ENCODE assay signal across 10 cellular contexts in the genomic region with DNA sequence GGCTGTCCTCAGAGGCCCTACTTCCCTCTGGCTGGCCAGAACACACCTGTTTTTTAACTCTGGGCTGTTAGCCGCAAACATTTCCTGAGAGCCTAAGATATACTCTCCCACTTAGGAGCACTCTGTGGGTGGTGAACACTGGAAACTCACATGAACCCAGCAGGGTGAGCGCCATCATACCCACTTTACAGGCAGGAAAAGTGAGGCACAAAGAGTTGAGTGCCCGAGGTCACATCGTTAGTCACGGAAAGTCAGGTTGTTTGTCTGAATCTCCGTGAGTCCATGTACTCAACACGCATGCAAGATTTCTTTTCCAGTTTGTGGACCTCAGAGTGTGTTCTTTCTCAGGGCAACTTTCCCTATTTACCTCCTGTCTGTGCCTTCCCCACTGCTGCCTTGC. TPM values are rescaled to one million over a fixed set of nuclear protein-coding genes. Genes with fewer than 3 reads are reported as not detected.
DNase-seq lines count a peak whose midpoint lies in the region; ATAC-seq and TF ChIP-seq lines count a peak whose summit lies in the region.
"Had no signal": no experiment of that assay in that cellular context is flagged by ENCODE, and none has a peak within 500 bp of the region (broad histone marks: within the 10 kb centered on the region; RNA-seq: fewer than 3 reads in every experiment).

No MANE protein-coding gene starts in this region.

- intact Hi-C loops in left ventricle myocardium inferior (cut with micrococcal nuclease) (no loop called here), Right ventricle myocardium superior (cut with DNase I) (loop anchor here (10.0 kb wide), 1 partner anchor 153 kb away; the partner anchor contains the start of gene SYNGAP1), upper lobe of right lung (cut with DNase I) (no loop called here)

- no peak overlapping the region for H3K18ac ChIP-seq in mesenchymal stem cell (ENCODE audit: low read depth in 1 of 2, low read length in 2 of 2)

- no peak overlapping the region for H2AFZ ChIP-seq in mesenchymal stem cell (ENCODE audit: low read depth, low read length)

- H2BK15ac ChIP-seq in mesenchymal stem cell (ENCODE audit: low read depth, poor library complexity, severe bottlenecking), result no peak overlapping the region

- H3K4ac ChIP-seq in mesenchymal stem cell (ENCODE audit: low read depth in 1 of 2, low read length in 2 of 2), result no peak overlapping the region

- peak overlapping the region; percentile 98 for H3K27ac Mint-ChIP-seq in activated naive CD4-positive, alpha-beta T cell treated with anti-CD3 and anti-CD28 coated beads, Interleukin-2, amount 50 U/mL, for 24 hours

- H3K9me3 ChIP-seq in left ventricle myocardium inferior (replicated peaks) (no peaks in the 10 kb centered on the region), mesenchymal stem cell (ENCODE audit: control insufficient read depth, low read length) (no peaks in the 10 kb centered on the region), upper lobe of right lung (no peaks in the 10 kb centered on the region)

- H4K8ac ChIP-seq in mesenchymal stem cell (ENCODE audit: low read length), result peak overlapping the region; percentile 65

- H4K91ac ChIP-seq in mesenchymal stem cell (ENCODE audit: low read length), result no peak overlapping the region

- TF ChIP-seq CTCF in left ventricle myocardium inferior (IDR thresholded peaks at IDR 0.05; ENCODE audit: borderline replicate concordance) (no peak), upper lobe of right lung (IDR thresholded peaks at IDR 0.05) (no peak)

- H3K4me3 ChIP-seq in left ventricle myocardium inferior (peak overlapping the region; percentile 97), mesenchymal stem cell (ENCODE audit: insufficient read depth in 1 of 2, low read depth in 1 of 2, low read length in 2 of 2) (peak overlapping the region in 1 of 2 experiments; percentile 91), upper lobe of right lung (peak overlapping the region; percentile 94)

- H3K36me3 ChIP-seq in left ventricle myocardium inferior (peaks cover 41% of the 10 kb centered on the region), mesenchymal stem cell (ENCODE audit: control insufficient read depth in 1 of 2, insufficient read depth in 2 of 2, low read depth in 1 of 2, low read length in 2 of 2) (peaks cover 44 to 47% of the 10 kb centered on the region in 2 experiments), upper lobe of right lung (peaks cover 41% of the 10 kb centered on the region)

- H3K9ac ChIP-seq in mesenchymal stem cell (ENCODE audit: low read length), result peak overlapping the region; percentile 91

- no peaks in the 10 kb centered on the region for H3K27me3 Mint-ChIP-seq in activated naive CD4-positive, alpha-beta T cell treated with anti-CD3 and anti-CD28 coated beads, Interleukin-2, amount 50 U/mL, for 24 hours

- peaks cover 7% of the 10 kb centered on the region for H3K36me3 Mint-ChIP-seq in activated naive CD4-positive, alpha-beta T cell treated with anti-CD3 and anti-CD28 coated beads, Interleukin-2, amount 50 U/mL, for 24 hours

- no peak overlapping the region for H2AK5ac ChIP-seq in mesenchymal stem cell (ENCODE audit: low read length, severe bottlenecking)

- H3K4me2 ChIP-seq in mesenchymal stem cell (ENCODE audit: low read length, poor library complexity, severe bottlenecking), result no peak overlapping the region

- ATAC-seq in Right ventricle myocardium superior (ENCODE audit: poor library complexity), result no peak
- no peak for ATAC-seq in upper lobe of right lung
- ATAC-seq: Right ventricle myocardium inferior had no signal

- H3K79me1 ChIP-seq in mesenchymal stem cell (replicated peaks; ENCODE audit: low read length, poor library complexity, severe bottlenecking), result peaks cover 23% of the 10 kb centered on the region

- H3K27me3 ChIP-seq in left ventricle myocardium inferior (ENCODE audit: low read depth), result no peaks in the 10 kb centered on the region
- no peaks in the 10 kb centered on the region for H3K27me3 ChIP-seq in mesenchymal stem cell (ENCODE audit: control insufficient read depth in 1 of 2, insufficient read depth in 1 of 2, low read length in 2 of 2)
- H3K27me3 ChIP-seq in upper lobe of right lung, result no peaks in the 10 kb centered on the region

- H3K4me3 Mint-ChIP-seq in activated naive CD4-positive, alpha-beta T cell treated with anti-CD3 and anti-CD28 coated beads, Interleukin-2, amount 50 U/mL, for 24 hours, result peak overlapping the region; percentile 97

- no peak overlapping the region for H3K23ac ChIP-seq in mesenchymal stem cell (ENCODE audit: low read length in 2 of 2)

- no peaks in the 10 kb centered on the region for H3K9me3 Mint-ChIP-seq in activated naive CD4-positive, alpha-beta T cell treated with anti-CD3 and anti-CD28 coated beads, Interleukin-2, amount 50 U/mL, for 24 hours

- H2BK5ac ChIP-seq in mesenchymal stem cell (ENCODE audit: low read depth, low read length, poor library complexity, severe bottlenecking), result no peak overlapping the region

- no peak for DNase-seq in left ventricle myocardium inferior
- DNase-seq in Right ventricle myocardium superior, result no peak
- no peak for DNase-seq in mesenchymal stem cell
- no peak for DNase-seq in upper lobe of right lung
- no peak for DNase-seq in NCI-H2029 (lab: John Stamatoyannopoulos, UW)
- DNase-seq in Kasumi-1 (lab: John Stamatoyannopoulos, UW), result no peak
- no peak for DNase-seq in MV-4-11 (lab: John Stamatoyannopoulos, UW)
- DNase-seq: amygdala had no signal

- H3K4me1 Mint-ChIP-seq in activated naive CD4-positive, alpha-beta T cell treated with anti-CD3 and anti-CD28 coated beads, Interleukin-2, amount 50 U/mL, for 24 hours, result peaks cover 29% of the 10 kb centered on the region

- H3K27ac ChIP-seq in left ventricle myocardium inferior (replicated peaks) (peak overlapping the region; percentile 92), mesenchymal stem cell (ENCODE audit: low read length, poor library complexity, severe bottlenecking) (no peak overlapping the region), upper lobe of right lung (peak overlapping the region; percentile 27)

- H2BK12ac ChIP-seq in mesenchymal stem cell (ENCODE audit: low read length in 2 of 2), result no peak overlapping the region

- H3K4me1 ChIP-seq in left ventricle myocardium inferior (peaks cover 43% of the 10 kb centered on the region), mesenchymal stem cell (ENCODE audit: control insufficient read depth, insufficient read depth, low read depth, low read length) (peaks cover 13% of the 10 kb centered on the region), upper lobe of right lung (peaks cover 13% of the 10 kb centered on the region)

- H2BK120ac ChIP-seq in mesenchymal stem cell (ENCODE audit: low read depth, low read length), result no peak overlapping the region

- WGBS in mesenchymal stem cell, result 95% methylated on average over 7 of the region's 7 CpGs

- no peak overlapping the region for H3K14ac ChIP-seq in mesenchymal stem cell (ENCODE audit: low read length in 2 of 2)

RNA-seq across cellular contexts. Expression of gene BAK1, which starts 1.9 kb away (rescaled TPM):
- total RNA-seq in left ventricle myocardium inferior, result 19.7 TPM
- 25.0 TPM for total RNA-seq in Right ventricle myocardium superior
- 15.2 TPM for polyA plus RNA-seq in mesenchymal stem cell (2013, experiment 1 of 2)
- 15.1 TPM for polyA plus RNA-seq in mesenchymal stem cell (2013, experiment 2 of 2)
- 19.1 TPM for total RNA-seq in upper lobe of right lung

RNA-seq across cellular contexts. Expression of gene ITPR3, which starts 43.0 kb away (rescaled TPM):
- total RNA-seq in left ventricle myocardium inferior (5.6 TPM), Right ventricle myocardium superior (6.0 TPM), upper lobe of right lung (111 TPM)
- 4.6 TPM for polyA plus RNA-seq in mesenchymal stem cell (2013, experiment 1 of 2)
- 4.5 TPM for polyA plus RNA-seq in mesenchymal stem cell (2013, experiment 2 of 2)

Comparison
In these comparisons a context has a peak if more than half of its experiments do, and no peak if none do; other contexts are left out.
1. RNA of gene ITPR3, which starts 43.0 kb away (total RNA-seq): 111 TPM in upper lobe of right lung (single experiment); 6.0 TPM in Right ventricle myocardium superior (single experiment) and 5.6 TPM in left ventricle myocardium inferior (single experiment); every median in the first group is over 10 times any median in the second.